16 cellular contexts compared by ENCODE assay signal in the genomic region with DNA sequence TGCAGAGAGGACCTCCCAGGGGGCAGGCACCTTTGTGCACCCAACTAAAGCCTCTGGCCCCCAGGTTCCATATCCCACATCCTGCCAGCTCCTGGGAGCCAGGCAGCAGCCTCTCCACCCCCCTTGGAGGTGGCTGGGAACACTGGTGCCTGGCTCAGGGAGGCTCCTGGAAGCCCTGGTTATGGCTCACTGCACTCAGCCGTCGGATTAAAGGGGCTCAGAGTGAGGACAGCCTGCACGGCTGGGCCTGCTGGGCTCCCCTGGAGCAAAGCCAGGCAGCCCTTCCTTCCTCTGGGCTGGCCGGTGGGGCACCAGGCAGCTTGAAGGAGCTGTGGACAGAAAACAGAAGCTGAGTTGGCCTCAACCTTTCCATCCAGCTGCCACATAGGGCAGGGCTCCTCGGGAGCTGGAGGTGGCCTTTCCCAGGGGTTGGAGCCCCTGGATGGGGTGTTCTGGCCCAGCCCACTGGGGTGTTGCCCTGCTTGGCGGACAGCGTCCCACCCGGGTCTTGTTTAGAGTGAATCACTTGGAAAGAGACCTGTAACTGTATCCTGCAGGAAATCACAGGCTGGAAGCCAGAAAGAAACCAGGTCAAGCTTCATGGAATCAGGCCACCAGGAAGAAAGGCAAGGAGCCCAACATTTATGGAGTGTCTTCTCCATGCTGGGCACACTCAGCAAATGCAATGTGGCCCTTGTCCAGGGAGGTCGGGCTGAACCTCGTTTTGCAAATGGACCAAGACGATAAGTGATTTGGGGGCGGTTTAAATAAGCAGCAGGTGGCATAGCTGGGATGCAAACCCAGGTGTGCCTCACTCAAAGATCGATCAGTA.
DNase-seq lines count a peak whose midpoint lies in the region; ATAC-seq, FAIRE-seq and TF ChIP-seq lines count a peak whose summit lies in the region.
"Had no signal": no experiment of that assay in that cellular context is flagged by ENCODE, and none has a peak within 500 bp of the region (broad histone marks: within the 10 kb centered on the region; RNA-seq: fewer than 3 reads in every experiment).

No MANE protein-coding gene starts in this region.

- no peak overlapping the region for H3K4me3 ChIP-seq in trophoblast cell (ENCODE audit: low read depth, low read length)
- H3K4me3 ChIP-seq: BLaER1, gastroesophageal sphincter had no signal

- no CpG with 5 or more reads among the region's 13 CpGs for WGBS in trophoblast cell (ENCODE audit: extremely low coverage, insufficient coverage, insufficient read length)

- H3K14ac ChIP-seq in trophoblast cell (ENCODE audit: low read length) = no peak overlapping the region

- H3K4me1 ChIP-seq in trophoblast cell (ENCODE audit: control insufficient read depth in 1 of 2, insufficient read depth in 2 of 2, low read length in 2 of 2) = no peaks in the 10 kb centered on the region

- H3K23ac ChIP-seq in trophoblast cell (ENCODE audit: low read length) = no peak overlapping the region

- no peaks in the 10 kb centered on the region for H3K36me3 Mint-ChIP-seq in activated naive CD8-positive, alpha-beta T cell treated with anti-CD3 and anti-CD28 coated beads for 36 hours

- no peaks in the 10 kb centered on the region for H3K36me3 ChIP-seq in trophoblast cell (ENCODE audit: control insufficient read depth in 1 of 2, insufficient read depth in 2 of 2, low read length in 2 of 2)
- H3K36me3 ChIP-seq: BLaER1, gastroesophageal sphincter, neutrophil had no signal

- H4K8ac ChIP-seq in trophoblast cell (ENCODE audit: low read depth, low read length) = no peak overlapping the region

- H3K27ac Mint-ChIP-seq in activated naive CD8-positive, alpha-beta T cell treated with anti-CD3 and anti-CD28 coated beads for 36 hours = no peak overlapping the region
- H3K27ac Mint-ChIP-seq: activated naive CD8-positive, alpha-beta T cell treated with anti-CD3 and anti-CD28 coated beads, Interleukin-2, amount 50 U/mL, for 24 hours; stimulated activated naive CD8-positive, alpha-beta T cell treated with anti-CD3 and anti-CD28 coated beads, Interleukin-15, Interleukin-2, amounts not matched to agents 100 ng/mL and 50 ng/mL, for 24 hours had no signal

- H2BK5ac ChIP-seq in trophoblast cell (ENCODE audit: low read depth, low read length, poor library complexity) = no peak overlapping the region

- no peak overlapping the region for H4K91ac ChIP-seq in trophoblast cell (ENCODE audit: low read depth, low read length)

- H2BK12ac ChIP-seq in trophoblast cell (ENCODE audit: low read length) = no peak overlapping the region

- no peak for TF ChIP-seq CTCF in D721Med (IDR thresholded peaks at IDR 0.05; ENCODE audit: insufficient read depth, missing control alignments)

- H2AK5ac ChIP-seq in trophoblast cell (ENCODE audit: low read length) = no peak overlapping the region

- H3K9me3 Mint-ChIP-seq in activated naive CD8-positive, alpha-beta T cell treated with anti-CD3 and anti-CD28 coated beads for 36 hours = no peaks in the 10 kb centered on the region
- H3K9me3 Mint-ChIP-seq: activated naive CD8-positive, alpha-beta T cell treated with anti-CD3 and anti-CD28 coated beads, Interleukin-2, amount 50 U/mL, for 24 hours; stimulated activated naive CD8-positive, alpha-beta T cell treated with anti-CD3 and anti-CD28 coated beads, Interleukin-15, Interleukin-2, amounts not matched to agents 100 ng/mL and 50 ng/mL, for 24 hours had no signal

- H3K4me3 Mint-ChIP-seq in activated naive CD8-positive, alpha-beta T cell treated with anti-CD3 and anti-CD28 coated beads for 36 hours = no peak overlapping the region
- H3K4me3 Mint-ChIP-seq: activated naive CD8-positive, alpha-beta T cell treated with anti-CD3 and anti-CD28 coated beads, Interleukin-2, amount 50 U/mL, for 24 hours; stimulated activated naive CD8-positive, alpha-beta T cell treated with anti-CD3 and anti-CD28 coated beads, Interleukin-15, Interleukin-2, amounts not matched to agents 100 ng/mL and 50 ng/mL, for 24 hours had no signal

- no peak for ATAC-seq in HG02763 (IDR thresholded peaks at IDR 0.05; ENCODE audit: unreplicated experiment)
- ATAC-seq: activated naive CD8-positive, alpha-beta T cell treated with anti-CD3 and anti-CD28 coated beads, Interleukin-2, amount 50 U/mL, for 24 hours; gastroesophageal sphincter had no signal

- H3K27me3 Mint-ChIP-seq in activated naive CD8-positive, alpha-beta T cell treated with anti-CD3 and anti-CD28 coated beads for 36 hours = peaks cover 4% of the 10 kb centered on the region
- H3K27me3 Mint-ChIP-seq: activated naive CD8-positive, alpha-beta T cell treated with anti-CD3 and anti-CD28 coated beads, Interleukin-2, amount 50 U/mL, for 24 hours; stimulated activated naive CD8-positive, alpha-beta T cell treated with anti-CD3 and anti-CD28 coated beads, Interleukin-15, Interleukin-2, amounts not matched to agents 100 ng/mL and 50 ng/mL, for 24 hours had no signal

- peaks cover 2% of the 10 kb centered on the region for H3K9me3 ChIP-seq in trophoblast cell (ENCODE audit: insufficient read depth, low read depth, low read length)
- H3K9me3 ChIP-seq: gastroesophageal sphincter, neutrophil had no signal

- no peak overlapping the region for H2BK120ac ChIP-seq in trophoblast cell (ENCODE audit: insufficient read depth, low read length, poor library complexity)

- H3K4me1 Mint-ChIP-seq in activated naive CD8-positive, alpha-beta T cell treated with anti-CD3 and anti-CD28 coated beads for 36 hours = no peaks in the 10 kb centered on the region
- H3K4me1 Mint-ChIP-seq: activated naive CD8-positive, alpha-beta T cell treated with anti-CD3 and anti-CD28 coated beads, Interleukin-2, amount 50 U/mL, for 24 hours had no signal

- no peak overlapping the region for H4K12ac ChIP-seq in trophoblast cell (ENCODE audit: low read depth, low read length)

- no peak overlapping the region for H3K9ac ChIP-seq in trophoblast cell (ENCODE audit: low read length)
- H3K9ac ChIP-seq: BLaER1 had no signal

- no peaks in the 10 kb centered on the region for H3K79me1 ChIP-seq in trophoblast cell (ENCODE audit: low read length)

- no peak for FAIRE-seq in D721Med (lab: Jason Lieb, UNC)
- FAIRE-seq: kidney had no signal

- H3K27me3 ChIP-seq in trophoblast cell (ENCODE audit: insufficient read depth, low read length) = no peaks in the 10 kb centered on the region
- H3K27me3 ChIP-seq: BLaER1, neutrophil had no signal

- H3K79me2 ChIP-seq in trophoblast cell (ENCODE audit: control insufficient read depth, insufficient read depth, low read length, poor library complexity) = no peaks in the 10 kb centered on the region

- H2AFZ ChIP-seq in trophoblast cell (ENCODE audit: insufficient read depth, low read length, poor library complexity) = no peak overlapping the region

- H3K18ac ChIP-seq in trophoblast cell (ENCODE audit: low read length) = no peak overlapping the region

- peak; percentile 33 for DNase-seq in D721Med (ENCODE audit: insufficient read length, low spot score)
- peak; percentile 73 for DNase-seq in NCI-H2196 (lab: John Stamatoyannopoulos, UW; ENCODE audit: unreplicated experiment)
- peak; percentile 92 for DNase-seq in cerebellar cortex (ENCODE audit: low spot score)
- peak; percentile 18 for DNase-seq in mucosa of gallbladder (ENCODE audit: low spot score)
- DNase-seq in activated naive CD8-positive, alpha-beta T cell treated with anti-CD3 and anti-CD28 coated beads for 36 hours = no peak
- no peak for DNase-seq in trophoblast cell
- DNase-seq in central memory CD4-positive, alpha-beta T cell = no peak
- DNase-seq: activated naive CD8-positive, alpha-beta T cell treated with anti-CD3 and anti-CD28 coated beads, Interleukin-2, amount 50 U/mL, for 24 hours; kidney; MM.1S; stimulated activated CD4-positive, alpha-beta T cell treated with anti-CD3 and anti-CD28 coated beads, Interleukin-4, amount 100 ng/mL, for 1 hour had no signal

- H3K4me2 ChIP-seq in trophoblast cell (ENCODE audit: low read length) = no peak overlapping the region
- H3K4me2 ChIP-seq: BLaER1 had no signal

- no peak overlapping the region for H3K4ac ChIP-seq in trophoblast cell (ENCODE audit: low read depth, low read length)

- no peak overlapping the region for H3K27ac ChIP-seq in trophoblast cell (ENCODE audit: low read depth, low read length)
- H3K27ac ChIP-seq: BLaER1, gastroesophageal sphincter, neutrophil had no signal

Comparison
In these comparisons a context has a peak if more than half of its experiments do, and no peak if none do; other contexts are left out.
1. DNase-seq: peak in D721Med (single experiment), NCI-H2196 (single experiment), cerebellar cortex (single experiment) and mucosa of gallbladder (single experiment); none in activated naive CD8-positive, alpha-beta T cell treated with anti-CD3 and anti-CD28 coated beads for 36 hours (single experiment), trophoblast cell (0 of 2) and central memory CD4-positive, alpha-beta T cell (single experiment).